Comparison of ENCODE assay signal across 28 cellular contexts in genomic region chr9:120396418-120396817, GRCh38.
DNase-seq lines count a peak whose midpoint lies in the region; ATAC-seq and TF ChIP-seq lines count a peak whose summit lies in the region.
"Had no signal": no experiment of that assay in that cellular context is flagged by ENCODE, and none has a peak within 500 bp of the region (broad histone marks: within the 10 kb centered on the region; RNA-seq: fewer than 3 reads in every experiment).

No MANE protein-coding gene starts in this region.

- H3K27ac ChIP-seq in CD8-positive, alpha-beta T cell (ENCODE audit: low read depth, low read length) = no peak overlapping the region
- H3K27ac ChIP-seq in caudate nucleus (ENCODE audit: low read depth, low read length) = peak overlapping the region; percentile 68
- H3K27ac ChIP-seq: ascending aorta, prostate gland, SK-N-MC, WERI-Rb-1 had no signal

- H3K36me3 ChIP-seq in CD8-positive, alpha-beta T cell (ENCODE audit: insufficient read depth, low read length) = peaks cover 55% of the 10 kb centered on the region

- intact Hi-C loops in CD8-positive, alpha-beta T cell (cut with DNase I, micrococcal nuclease) = no loop called here

- no peak overlapping the region for H3K4me3 ChIP-seq in CD8-positive, alpha-beta T cell (ENCODE audit: low read depth, low read length)
- H3K4me3 ChIP-seq: ascending aorta, K562, left lung, prostate gland, SK-N-MC had no signal

- H3K27ac Mint-ChIP-seq in CD8-positive, alpha-beta T cell = peak overlapping the region; percentile 79
- peak overlapping the region; percentile 62 for H3K27ac Mint-ChIP-seq in progenitor cell of endocrine pancreas

- H3K4me1 ChIP-seq in CD8-positive, alpha-beta T cell (ENCODE audit: insufficient read depth, low read length) = peaks cover 18% of the 10 kb centered on the region
- H3K4me1 ChIP-seq: ascending aorta, Caco-2, left lung, prostate gland had no signal

- no peaks in the 10 kb centered on the region for H3K9me3 ChIP-seq in CD8-positive, alpha-beta T cell (ENCODE audit: low read length)
- H3K9me3 ChIP-seq: ascending aorta, Caco-2, left lung, prostate gland had no signal

- TF ChIP-seq CTCF in CD8-positive, alpha-beta T cell (IDR thresholded peaks at IDR 0.05) = no peak
- no peak for TF ChIP-seq CTCF in progenitor cell of endocrine pancreas (IDR thresholded peaks at IDR 0.05; ENCODE audit: unreplicated experiment)

- POLR2A ChIA-PET in CD8-positive, alpha-beta T cell (lab: Charles Lee) = no interaction called here

- CTCF ChIA-PET in CD8-positive, alpha-beta T cell (lab: Charles Lee) = no interaction called here

- H3K9me3 Mint-ChIP-seq in CD8-positive, alpha-beta T cell = no peaks in the 10 kb centered on the region
- H3K9me3 Mint-ChIP-seq in progenitor cell of endocrine pancreas (ENCODE audit: low read depth) = no peaks in the 10 kb centered on the region
- H3K9me3 Mint-ChIP-seq: immature natural killer cell, neural crest cell had no signal

- DNase-seq in CD8-positive, alpha-beta T cell = no peak
- DNase-seq in M059J (ENCODE audit: low read depth) (peak; percentile 49), caudate nucleus (lab: John Stamatoyannopoulos, UW) (no peak), progenitor cell of endocrine pancreas (ENCODE audit: low spot score, unreplicated experiment) (no peak), DMS 273 (lab: John Stamatoyannopoulos, UW; ENCODE audit: unreplicated experiment) (no peak)
- DNase-seq: activated CD4-positive, alpha-beta T cell treated with anti-CD3 and anti-CD28 coated beads, Interleukin-2, amount 50 U/mL, for 4 hours; activated CD8-positive, alpha-beta memory T cell treated with anti-CD3 and anti-CD28 coated beads, Interleukin-2, amount 50 U/mL, for 4 hours; activated naive CD4-positive, alpha-beta T cell; Caco-2; effector CD4-positive, alpha-beta T cell; erythroblast; foreskin fibroblast; immature natural killer cell; left lung; midbrain; NCI-H1436 treated with DMSO at 0.1 percent for 48 hours; NCI-H510A treated with DMSO at 0.1 percent for 48 hours; RPMI8226; stimulated activated CD4-positive, alpha-beta T cell treated with anti-CD3 and anti-CD28 coated beads, Interleukin-2, amount 100 ng/mL, for 24 hours; stimulated activated naive CD4-positive, alpha-beta T cell; WERI-Rb-1 had no signal

- peaks cover 39% of the 10 kb centered on the region for H3K4me1 Mint-ChIP-seq in CD8-positive, alpha-beta T cell (ENCODE audit: low read depth)
- peaks cover 2% of the 10 kb centered on the region for H3K4me1 Mint-ChIP-seq in progenitor cell of endocrine pancreas (ENCODE audit: low read depth)
- H3K4me1 Mint-ChIP-seq: neural crest cell had no signal

- peaks cover 89% of the 10 kb centered on the region for H3K36me3 Mint-ChIP-seq in CD8-positive, alpha-beta T cell
- H3K36me3 Mint-ChIP-seq in progenitor cell of endocrine pancreas (ENCODE audit: insufficient read depth) = peaks cover 31% of the 10 kb centered on the region

- no peaks in the 10 kb centered on the region for H3K27me3 Mint-ChIP-seq in CD8-positive, alpha-beta T cell (ENCODE audit: low read depth)
- no peaks in the 10 kb centered on the region for H3K27me3 Mint-ChIP-seq in progenitor cell of endocrine pancreas

- no peak for ATAC-seq in CD8-positive, alpha-beta T cell
- no peak for ATAC-seq in GM18498 (IDR thresholded peaks at IDR 0.05; ENCODE audit: unreplicated experiment)
- ATAC-seq in HG02973 (IDR thresholded peaks at IDR 0.05; ENCODE audit: unreplicated experiment) = no peak
- ATAC-seq: K562, left lung had no signal

- H3K4me3 Mint-ChIP-seq in CD8-positive, alpha-beta T cell = no peak overlapping the region
- H3K4me3 Mint-ChIP-seq in progenitor cell of endocrine pancreas (ENCODE audit: low read depth) = no peak overlapping the region
- H3K4me3 Mint-ChIP-seq: neural crest cell had no signal

- no peaks in the 10 kb centered on the region for H3K27me3 ChIP-seq in CD8-positive, alpha-beta T cell (ENCODE audit: insufficient read depth, low read length)
- H3K27me3 ChIP-seq: ascending aorta, left lung had no signal
